ENCODE assay signal across 9 cellular contexts in the genomic region with DNA sequence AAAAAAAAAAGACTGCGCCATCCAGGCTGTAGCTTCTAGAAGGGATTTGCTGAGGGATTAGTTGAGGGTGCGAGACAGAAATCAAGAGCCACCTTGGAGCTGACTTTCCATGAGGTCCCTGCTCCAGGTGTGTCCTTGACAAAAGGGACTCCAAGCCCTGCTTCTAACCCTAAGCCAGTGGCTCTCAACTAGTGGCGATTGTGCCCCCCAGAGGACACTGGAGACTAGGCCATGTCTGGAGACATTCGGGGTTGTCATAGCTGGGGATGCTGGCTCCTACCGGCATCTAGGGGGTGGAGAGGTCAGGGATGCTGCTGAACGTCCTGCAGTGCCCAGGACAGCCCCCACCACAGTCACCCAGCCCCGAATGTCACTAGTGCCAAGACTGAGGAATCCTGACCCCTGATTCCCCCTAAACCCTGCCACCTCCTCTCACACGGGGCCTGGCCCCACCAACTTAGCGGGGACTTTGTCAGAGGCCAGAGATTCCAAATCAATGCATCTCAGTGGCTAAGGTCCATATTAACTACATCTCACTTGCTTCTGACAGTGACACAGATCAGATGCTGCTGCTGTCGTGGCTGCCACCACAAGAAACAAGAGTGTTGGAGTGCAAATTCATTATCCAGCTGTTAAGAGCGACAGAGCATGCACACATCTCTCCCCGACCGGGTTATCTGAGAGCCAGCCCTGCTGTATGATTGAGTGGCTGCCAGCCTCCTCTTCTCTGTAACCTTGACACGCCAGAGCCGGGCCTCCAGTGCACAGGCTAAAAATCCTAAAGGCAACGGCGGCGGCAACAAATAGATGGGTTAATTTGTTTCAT. TPM values are rescaled to one million over a fixed set of nuclear protein-coding genes. Genes with fewer than 3 reads are reported as not detected.
DNase-seq lines count a peak whose midpoint lies in the region; ATAC-seq and TF ChIP-seq lines count a peak whose summit lies in the region.
"Had no signal": no experiment of that assay in that cellular context is flagged by ENCODE, and none has a peak within 500 bp of the region (broad histone marks: within the 10 kb centered on the region; RNA-seq: fewer than 3 reads in every experiment).

No MANE protein-coding gene starts in this region.

- peaks cover 9% of the 10 kb centered on the region for H3K27me3 ChIP-seq in NT2/D1 (ENCODE audit: insufficient read depth, insufficient read length)
- H3K27me3 ChIP-seq in upper lobe of right lung = peaks cover 9% of the 10 kb centered on the region

- TF ChIP-seq CTCF in GM20000 (IDR thresholded peaks at IDR 0.05; ENCODE audit: extremely low read depth, missing control alignments) (peak; percentile 21), fibroblast of mammary gland (conservative IDR thresholded peaks at IDR 0.05; ENCODE audit: control insufficient read depth, insufficient read depth, low read depth, low read length) (peak; percentile 36), upper lobe of right lung (IDR thresholded peaks at IDR 0.05) (peak; percentile 18)

- H3K4me1 ChIP-seq in NT2/D1 (ENCODE audit: insufficient read depth, insufficient read length) (peaks cover 4% of the 10 kb centered on the region), upper lobe of right lung (peaks cover 17% of the 10 kb centered on the region)
- H3K4me1 ChIP-seq: psoas muscle had no signal

- H3K9me3 ChIP-seq in NT2/D1 (ENCODE audit: insufficient read depth, low read length) = peaks cover 10% of the 10 kb centered on the region; the same call in 1 of the 2 replicates
- H3K9me3 ChIP-seq in upper lobe of right lung = no peaks in the 10 kb centered on the region
- H3K9me3 ChIP-seq: psoas muscle had no signal

- H3K9ac ChIP-seq in NT2/D1 (ENCODE audit: insufficient read length, low read depth) = no peak overlapping the region

- H3K4me3 ChIP-seq in NT2/D1 (ENCODE audit: insufficient read length, low read depth) (no peak overlapping the region), fibroblast of mammary gland (ENCODE audit: control insufficient read depth, low read depth, low read length) (no peak overlapping the region), upper lobe of right lung (no peak overlapping the region)
- H3K4me3 ChIP-seq: psoas muscle had no signal

- peak; percentile 49 for ATAC-seq in upper lobe of right lung
- ATAC-seq in GM21528 (IDR thresholded peaks at IDR 0.05; ENCODE audit: low FRiP score, unreplicated experiment) = no peak

- DNase-seq in AG08395 (ENCODE audit: low spot score) (peak; percentile 38), GM20000 (ENCODE audit: low spot score) (peak; percentile 56), NT2/D1 (ENCODE audit: low read depth, low spot score) (peak; percentile 56), fibroblast of mammary gland (ENCODE audit: low read depth) (peak; percentile 30), upper lobe of right lung (no peak), OCI-M2 (lab: John Stamatoyannopoulos, UW; ENCODE audit: unreplicated experiment) (no peak), C1 segment of cervical spinal cord (lab: John Stamatoyannopoulos, UW) (no peak)
- DNase-seq: psoas muscle had no signal

- H3K36me3 ChIP-seq in NT2/D1 (ENCODE audit: insufficient read depth, insufficient read length, low read length) (no peaks in the 10 kb centered on the region), upper lobe of right lung (no peaks in the 10 kb centered on the region)

- no peak overlapping the region for H3K27ac ChIP-seq in upper lobe of right lung
- H3K27ac ChIP-seq: psoas muscle had no signal

- intact Hi-C loops in upper lobe of right lung (cut with DNase I) = no loop called here

RNA-seq across cellular contexts. Expression of gene SPRING1, which starts 40.4 kb away (rescaled TPM):
- 126 TPM for total RNA-seq in upper lobe of right lung

RNA-seq across cellular contexts. Expression of gene RNFT2, which starts 40.6 kb away (rescaled TPM):
- 2.6 TPM for total RNA-seq in upper lobe of right lung

Comparison
In these comparisons a context has a peak if more than half of its experiments do, and no peak if none do; other contexts are left out.
1. DNase-seq: peak in AG08395 (single experiment), GM20000 (single experiment), NT2/D1 (single experiment) and fibroblast of mammary gland (single experiment); none in upper lobe of right lung (single experiment), OCI-M2 (single experiment) and C1 segment of cervical spinal cord (0 of 14).
2. Peak in every context shown above with its lines, with median percentiles within 50 percentile points of each other: CTCF ChIP-seq.